In genomic region chr4:163193717-163194116, GRCh38 we compare ENCODE assay signal across 20 cellular contexts. TPM values are rescaled to one million over a fixed set of nuclear protein-coding genes. Genes with fewer than 3 reads are reported as not detected.
A peak's percentile ranks its signal among the peaks of the same experiment; 100 is the strongest.
DNase-seq lines count a peak whose midpoint lies in the region; ATAC-seq, FAIRE-seq and TF ChIP-seq lines count a peak whose summit lies in the region.
"Had no signal": no experiment of that assay in that cellular context is flagged by ENCODE, and none has a peak within 500 bp of the region (broad histone marks: within the 10 kb centered on the region; RNA-seq: fewer than 3 reads in every experiment).

No MANE protein-coding gene starts in this region.

- H4K20me1 ChIP-seq in DND-41 (ENCODE audit: insufficient read depth, low read length): no peaks in the 10 kb centered on the region
- H4K20me1 ChIP-seq in GM12878 (ENCODE audit: control insufficient read depth, insufficient read depth): no peaks in the 10 kb centered on the region

- ATAC-seq in DND-41 (ENCODE audit: insufficient read depth, low read depth) (no peak), GM12878 (no peak)
- ATAC-seq: A549 had no signal

- H3K79me2 ChIP-seq in DND-41 (ENCODE audit: insufficient read depth, low read length) (no peaks in the 10 kb centered on the region), GM12878 (ENCODE audit: control insufficient read depth, insufficient read depth, low read length) (no peaks in the 10 kb centered on the region)

- H3K27me3 ChIP-seq in DND-41 (ENCODE audit: insufficient read depth, low read length, poor library complexity) (no peaks in the 10 kb centered on the region), GM12878 (replicated peaks in 1 of 2; ENCODE audit: control insufficient read depth in 2 of 2, insufficient read depth in 2 of 2, low read length in 1 of 2) (no peaks in the 10 kb centered on the region), WERI-Rb-1 (ENCODE audit: insufficient read depth, low read depth, severe bottlenecking) (no peaks in the 10 kb centered on the region)

- H3K9me3 ChIP-seq in DND-41 (ENCODE audit: insufficient read depth, low read length, severe bottlenecking) (peaks cover 41% of the 10 kb centered on the region), GM12878 (replicated peaks; ENCODE audit: control insufficient read depth, insufficient read depth, low read length) (peaks cover 2% of the 10 kb centered on the region; the same call in 1 of the 3 replicates), WERI-Rb-1 (ENCODE audit: severe bottlenecking) (peaks cover 22% of the 10 kb centered on the region)

- TF ChIP-seq POLR2A in GM12878 (IDR thresholded peaks at IDR 0.05; ENCODE audit: low read depth, low read length): no peak
- TF ChIP-seq POLR2A in erythroblast (IDR thresholded peaks at IDR 0.05; ENCODE audit: low read length): no peak

- no peak overlapping the region for H3K27ac ChIP-seq in DND-41 (ENCODE audit: low read length)
- H3K27ac ChIP-seq in GM12878 (ENCODE audit: control insufficient read depth, insufficient read depth): no peak overlapping the region
- no peak overlapping the region for H3K27ac ChIP-seq in WERI-Rb-1
- H3K27ac ChIP-seq: 22Rv1, A549, C4-2B had no signal

- in situ Hi-C loops in GM12878 (cut with MboI): no loop called here

- no peak overlapping the region for H3K9ac ChIP-seq in DND-41 (ENCODE audit: low read depth, low read length)
- no peak overlapping the region for H3K9ac ChIP-seq in GM12878 (ENCODE audit: control insufficient read depth, insufficient read depth, low read length)

- POLR2A ChIA-PET in GM12878 (lab: Charles Lee): no interaction called here

- RAD21 ChIA-PET in GM12878 (lab: Charles Lee; ENCODE audit: unreplicated experiment): no interaction called here

- intact Hi-C loops in GM12878 (cut with micrococcal nuclease; ENCODE audit: unreplicated experiment): loop anchor here (5.0 kb wide), 1 partner anchor 146 kb away; no protein-coding TSS in a partner anchor

- H3K4me3 ChIP-seq in DND-41 (ENCODE audit: low read depth in 1 of 2, low read length in 2 of 2) (no peak overlapping the region), GM12878 (no peak overlapping the region), WERI-Rb-1 (ENCODE audit: low read depth, low read length) (no peak overlapping the region)
- H3K4me3 ChIP-seq: A549 had no signal

- WGBS in GM12878 (ENCODE audit: insufficient coverage, insufficient replicate concordance, low lambda C conversion rate, missing lambda C conversion rate): 16% methylated on average over 4 of the region's 4 CpGs

- no peaks in the 10 kb centered on the region for H3K36me3 ChIP-seq in DND-41 (ENCODE audit: insufficient read depth, low read length)
- H3K36me3 ChIP-seq in GM12878 (ENCODE audit: control insufficient read depth in 2 of 2, insufficient read depth in 2 of 2, low read length in 1 of 2): no peaks in the 10 kb centered on the region
- H3K36me3 ChIP-seq in WERI-Rb-1: no peaks in the 10 kb centered on the region

- no peak for TF ChIP-seq EP300 in GM12878 (IDR thresholded peaks at IDR 0.05; ENCODE audit: borderline replicate concordance in 1 of 2, control insufficient read depth in 1 of 2, low read depth in 2 of 2, low read length in 2 of 2)

- TF ChIP-seq CTCF in DND-41 (IDR thresholded peaks at IDR 0.05; ENCODE audit: borderline replicate concordance, extremely low read depth, low read length, poor library complexity, severe bottlenecking) (no peak), GM12878 (IDR thresholded peaks at IDR 0.05 in 2 of 3, conservative IDR thresholded peaks at IDR 0.05 in 1 of 3; ENCODE audit: control insufficient read depth in 2 of 3, extremely low read depth in 1 of 3, insufficient read depth in 1 of 3, low read depth in 3 of 3, low read length in 3 of 3) (no peak), WERI-Rb-1 (IDR thresholded peaks at IDR 0.05; ENCODE audit: low read depth, low read length) (no peak)

- SMC1A ChIA-PET in GM12878 (lab: Charles Lee; ENCODE audit: uncharacterized antibody, unreplicated experiment): no interaction called here

- no peak for TF ChIP-seq RAD21 in GM12878 (IDR thresholded peaks at IDR 0.05; ENCODE audit: insufficient read depth, low read depth, low read length)

- H2AFZ ChIP-seq in DND-41 (ENCODE audit: low read depth, low read length) (no peak overlapping the region), GM12878 (ENCODE audit: control insufficient read depth, low read depth, low read length) (no peak overlapping the region)

- peak; percentile 1 for DNase-seq in DMS53 (lab: John Stamatoyannopoulos, UW)
- DNase-seq in DMS53 treated with DMSO at 0.1 percent for 48 hours (lab: John Stamatoyannopoulos, UW; ENCODE audit: unreplicated experiment): no peak
- peak; percentile 7 for DNase-seq in DND-41
- DNase-seq in GM12878 (ENCODE audit: low read depth, low spot score): no peak
- peak; percentile 25 to 34 for DNase-seq in erythroblast (lab: John Stamatoyannopoulos, UW)
- DNase-seq in WERI-Rb-1: no peak
- no peak for DNase-seq in activated gamma-delta T cell (lab: John Stamatoyannopoulos, UW)
- no peak for DNase-seq in D341Med (ENCODE audit: low spot score)
- DNase-seq: AML-193; CD4-positive, alpha-beta T cell; DMS153; GOT3; H9 had no signal

- H3K4me2 ChIP-seq in DND-41 (ENCODE audit: insufficient read depth, low read length) (no peak overlapping the region), GM12878 (ENCODE audit: control insufficient read depth, insufficient read depth) (no peak overlapping the region)
- H3K4me2 ChIP-seq: A549 had no signal

- BruUV-seq in GM12878 (replicated peaks; lab: Mats Ljungman, UMichigan): no TSS peak

- FAIRE-seq in GM12878 (lab: Jason Lieb, UNC): no peak
- FAIRE-seq: A549, G401.6, GM12892, GM18507 had no signal

- CTCF ChIA-PET in GM12878 (lab: Yijun Ruan, JAX): no interaction called here

- H3K4me1 ChIP-seq in DND-41 (ENCODE audit: insufficient read depth, low read length) (no peaks in the 10 kb centered on the region), GM12878 (ENCODE audit: control insufficient read depth, insufficient read depth, low read length) (no peaks in the 10 kb centered on the region)
- H3K4me1 ChIP-seq: A549, Caco-2 had no signal

TF ChIP-seq in GM12878, 131 proteins besides CTCF, POLR2A, EP300 and RAD21:
- TF ChIP-seq CBFB (IDR thresholded peaks at IDR 0.05; ENCODE audit: low read depth) (no peak), RUNX3 (IDR thresholded peaks at IDR 0.05; ENCODE audit: low read length) (no peak), KAT2A (conservative IDR thresholded peaks at IDR 0.05; ENCODE audit: control insufficient read depth, low read depth, low read length) (no peak), CBX3 (IDR thresholded peaks at IDR 0.05; ENCODE audit: borderline replicate concordance, low read depth) (peak; percentile 58; the same call in 1 of the 2 replicates), CBX5 (IDR thresholded peaks at IDR 0.05; ENCODE audit: low read depth) (peak; percentile 98), NR2C1 (IDR thresholded peaks at IDR 0.05) (no peak), HDGF (IDR thresholded peaks at IDR 0.05) (no peak)

RNA-seq across cellular contexts. Expression of gene NAF1, which starts 27.0 kb away (rescaled TPM):
- total RNA-seq in GM12878 (2013; cell fraction: nucleolus; rRNA removed): 38.8 and 44.1 TPM in 2 replicates
- 13.6 and 15.4 TPM in 2 replicates for total RNA-seq in GM12878 (2014; rRNA removed)
- total RNA-seq in GM12878 (2014; rRNA removed; fragmentation: Illumina TruSeq; extraction: Trizol): 8.2 and 9.4 TPM in 2 replicates
- 19.3 and 22.2 TPM in 2 replicates for total RNA-seq in GM12878 (2021)
- 2.8 TPM for polyA plus RNA-seq in GM12878 (2011; ENCODE audit: low read depth)
- polyA plus RNA-seq in GM12878 (2011; rRNA removed): 9.1 and 10.4 TPM in 2 replicates
- polyA plus RNA-seq in GM12878 (2011; cell fraction: cytosol; rRNA removed): 3.8 and 4.1 TPM in 2 replicates
- 6.7 and 7.2 TPM in 2 replicates for polyA plus RNA-seq in GM12878 (2011; cell fraction: nucleus; rRNA removed)
- polyA plus RNA-seq in GM12878 (2012): 8.4 and 10.5 TPM in 2 replicates
- 12.7 and 14.8 TPM in 2 replicates for polyA plus RNA-seq in GM12878 (2014; fragmentation: Illumina TruSeq; extraction: Trizol)
- polyA plus RNA-seq in GM12878 (2014; fragmentation: Nextera tagmentation; extraction: Ambion mirVana): 1 to 10 TPM; 1.0 to 2.4 TPM
- polyA plus RNA-seq in GM12878 (2014; rRNA removed): 10.2 and 10.3 TPM in 2 replicates
- 1 to 10 TPM; 8.2 to 10.0 TPM for polyA plus RNA-seq in GM12878 (2016; fragmentation: Nextera tagmentation; extraction: Ambion mirVana)
- polyA minus RNA-seq in GM12878 (2011; rRNA and poly(A)+ RNA removed): 5.5 and 6.6 TPM in 2 replicates
- polyA minus RNA-seq in GM12878 (2011; cell fraction: cytosol; rRNA and poly(A)+ RNA removed): 4.1 and 6.9 TPM in 2 replicates
- polyA minus RNA-seq in GM12878 (2011; cell fraction: nucleus; rRNA and poly(A)+ RNA removed): 22.6 and 35.7 TPM in 2 replicates

Comparison
In these comparisons a context has a peak if more than half of its experiments do, and no peak if none do; other contexts are left out.
1. DNase-seq: peak in DMS53 (single experiment), DND-41 (single experiment) and erythroblast (2 of 2); none in DMS53 treated with DMSO at 0.1 percent for 48 hours (single experiment), GM12878 (single experiment), WERI-Rb-1 (single experiment), activated gamma-delta T cell (single experiment) and D341Med (single experiment).